Comparison of ENCODE assay signal across 14 cellular contexts in the genomic region with DNA sequence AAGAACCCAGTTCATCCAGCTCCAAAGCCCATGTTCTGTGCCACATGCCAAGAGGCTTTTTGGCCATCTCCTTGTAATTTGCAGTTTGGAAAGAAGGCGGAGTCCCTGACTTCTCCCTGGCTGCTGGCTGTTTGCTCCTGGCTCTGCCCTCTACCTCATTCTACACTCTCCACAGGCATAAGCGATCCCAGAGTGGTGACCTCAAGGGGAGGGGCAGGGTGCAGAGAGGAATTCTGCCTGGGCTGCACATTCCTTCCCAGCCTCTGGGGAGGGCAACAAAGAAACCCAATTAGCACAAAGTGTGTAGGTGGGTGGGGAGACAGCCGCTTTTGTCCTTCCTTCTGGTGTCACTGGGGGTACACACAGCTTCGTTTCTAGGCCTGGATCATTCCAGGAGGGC.
DNase-seq lines count a peak whose midpoint lies in the region; ATAC-seq and FAIRE-seq lines count a peak whose summit lies in the region.
"Had no signal": no experiment of that assay in that cellular context is flagged by ENCODE, and none has a peak within 500 bp of the region (broad histone marks: within the 10 kb centered on the region; RNA-seq: fewer than 3 reads in every experiment).

No MANE protein-coding gene starts in this region.

- H3K9me3 ChIP-seq in GM23248 (ENCODE audit: low read depth) (no peaks in the 10 kb centered on the region), SJSA1 (replicated peaks) (no peaks in the 10 kb centered on the region), trophoblast cell (ENCODE audit: insufficient read depth, low read depth, low read length) (no peaks in the 10 kb centered on the region), small intestine (ENCODE audit: control insufficient read depth, low read depth) (no peaks in the 10 kb centered on the region)
- H3K9me3 ChIP-seq in CD4-positive, alpha-beta memory T cell (ENCODE audit: control insufficient read depth in 1 of 2, low read length in 2 of 2), result no peaks in the 10 kb centered on the region

- H3K23ac ChIP-seq in trophoblast cell (ENCODE audit: low read length), result no peak overlapping the region

- no peak overlapping the region for H3K4ac ChIP-seq in trophoblast cell (ENCODE audit: low read depth, low read length)

- H3K36me3 ChIP-seq in GM23248 (ENCODE audit: low read depth) (no peaks in the 10 kb centered on the region), SJSA1 (no peaks in the 10 kb centered on the region), trophoblast cell (ENCODE audit: control insufficient read depth in 1 of 2, insufficient read depth in 2 of 2, low read length in 2 of 2) (no peaks in the 10 kb centered on the region), small intestine (ENCODE audit: control insufficient read depth in 2 of 2, insufficient read depth in 2 of 2, low read length in 2 of 2) (no peaks in the 10 kb centered on the region)
- H3K36me3 ChIP-seq in CD4-positive, alpha-beta memory T cell (ENCODE audit: insufficient read depth, low read length), result no peaks in the 10 kb centered on the region

- H3K27me3 Mint-ChIP-seq in CD4-positive, alpha-beta memory T cell, result no peaks in the 10 kb centered on the region
- H3K27me3 Mint-ChIP-seq: activated CD4-positive, alpha-beta memory T cell treated with anti-CD3 and anti-CD28 coated beads, Interleukin-2, amount 10 ng/mL, durations not matched to agents 7 days and 5 days; activated naive CD8-positive, alpha-beta T cell treated with anti-CD3 and anti-CD28 coated beads for 36 hours had no signal

- H3K9me3 Mint-ChIP-seq in CD4-positive, alpha-beta memory T cell, result no peaks in the 10 kb centered on the region
- H3K9me3 Mint-ChIP-seq: activated CD4-positive, alpha-beta memory T cell treated with anti-CD3 and anti-CD28 coated beads, Interleukin-2, amount 10 ng/mL, durations not matched to agents 7 days and 5 days; activated naive CD8-positive, alpha-beta T cell treated with anti-CD3 and anti-CD28 coated beads for 36 hours had no signal

- H3K4me1 Mint-ChIP-seq in CD4-positive, alpha-beta memory T cell, result peaks cover 0 to 13% (median 11%) of the 10 kb centered on the region in 4 donors

- no peak overlapping the region for H3K4me3 Mint-ChIP-seq in CD4-positive, alpha-beta memory T cell
- H3K4me3 Mint-ChIP-seq: activated CD4-positive, alpha-beta memory T cell treated with anti-CD3 and anti-CD28 coated beads, Interleukin-2, amount 10 ng/mL, durations not matched to agents 7 days and 5 days; activated naive CD8-positive, alpha-beta T cell treated with anti-CD3 and anti-CD28 coated beads for 36 hours had no signal

- H3K4me1 ChIP-seq in GM23248 (ENCODE audit: insufficient read depth) (peaks cover 9% of the 10 kb centered on the region; the same call in 1 of the 2 replicates), SJSA1 (replicated peaks) (peaks cover 14% of the 10 kb centered on the region), trophoblast cell (ENCODE audit: control insufficient read depth in 1 of 2, insufficient read depth in 2 of 2, low read length in 2 of 2) (peaks cover 5 to 9% of the 10 kb centered on the region in 2 experiments), small intestine (ENCODE audit: control insufficient read depth in 2 of 2, insufficient read depth in 1 of 2, low read depth in 1 of 2, low read length in 1 of 2) (no peaks in the 10 kb centered on the region)
- peaks cover 7% of the 10 kb centered on the region for H3K4me1 ChIP-seq in CD4-positive, alpha-beta memory T cell (ENCODE audit: insufficient read depth, low read length)

- CTCF ChIA-PET in CD4-positive, alpha-beta memory T cell (lab: Charles Lee; ENCODE audit: partially characterized antibody), result no interaction called here

- H4K20me1 ChIP-seq in GM23248 (ENCODE audit: insufficient read depth), result no peaks in the 10 kb centered on the region

- peak overlapping the region; percentile 28 for H3K4me2 ChIP-seq in GM23248 (ENCODE audit: unreplicated experiment)
- peak overlapping the region; percentile 6 for H3K4me2 ChIP-seq in trophoblast cell (ENCODE audit: low read length)

- no peak for FAIRE-seq in small intestine (lab: Jason Lieb, UNC)
- FAIRE-seq: islet of Langerhans had no signal

- POLR2A ChIA-PET in CD4-positive, alpha-beta memory T cell (lab: Charles Lee; ENCODE audit: partially characterized antibody), result no interaction called here

- H2AFZ ChIP-seq in GM23248 (no peak overlapping the region), trophoblast cell (ENCODE audit: insufficient read depth, low read length, poor library complexity) (peak overlapping the region; percentile 43)

- in situ Hi-C loops in GM23248 (cut with MboI), result no loop called here

- H3F3A ChIP-seq in GM23248 (ENCODE audit: insufficient read depth), result no peaks in the 10 kb centered on the region

- no peak overlapping the region for H2AK5ac ChIP-seq in trophoblast cell (ENCODE audit: low read length)

- 33 to 35% methylated on average over 4 of the region's 4 CpGs for WGBS in GM23248 (ENCODE audit: low coverage in 1 of 2, low lambda C conversion rate in 2 of 2, missing lambda C conversion rate in 2 of 2), 2 experiments
- no CpG with 5 or more reads among the region's 4 CpGs for WGBS in trophoblast cell (ENCODE audit: extremely low coverage, insufficient coverage, insufficient read length)
- WGBS in small intestine, 3 donors, result 70 to 81% (median 76%) methylated on average over 4 of the region's 4 CpGs

- no peaks in the 10 kb centered on the region for H3K9me2 ChIP-seq in GM23248 (ENCODE audit: insufficient read depth)

- DNase-seq in GM23248 (peak; percentile 44), SJSA1 (ENCODE audit: low read depth in 1 of 2, low spot score in 2 of 2) (peak; percentile 74 to 76), iPS DF 4.7 (ENCODE audit: extremely low read depth, low spot score) (peak; percentile 82), trophoblast cell (no peak), small intestine (no peak), NOMO-1 treated with dmso at 0.1 percent for 144 hours (lab: John Stamatoyannopoulos, UW; ENCODE audit: unreplicated experiment) (no peak)
- DNase-seq in CD4-positive, alpha-beta memory T cell, result no peak
- DNase-seq: activated CD4-positive, alpha-beta memory T cell treated with anti-CD3 and anti-CD28 coated beads, Interleukin-2, amount 10 ng/mL, durations not matched to agents 7 days and 5 days; activated naive CD8-positive, alpha-beta T cell treated with anti-CD3 and anti-CD28 coated beads for 36 hours; COR-L47; NCI-H748 treated with DMSO at 0.1 percent for 48 hours had no signal

- no peak overlapping the region for H4K91ac ChIP-seq in trophoblast cell (ENCODE audit: low read depth, low read length)

- no peak for ATAC-seq in GM21515 (IDR thresholded peaks at IDR 0.05; ENCODE audit: unreplicated experiment)

- H3K79me2 ChIP-seq in GM23248 (ENCODE audit: insufficient read depth) (no peaks in the 10 kb centered on the region), trophoblast cell (ENCODE audit: control insufficient read depth, insufficient read depth, low read length, poor library complexity) (no peaks in the 10 kb centered on the region)

- H3K18ac ChIP-seq in trophoblast cell (ENCODE audit: low read length), result no peak overlapping the region

- H3K9ac ChIP-seq in GM23248 (no peak overlapping the region), trophoblast cell (ENCODE audit: low read length) (no peak overlapping the region)

- no peak overlapping the region for H4K12ac ChIP-seq in trophoblast cell (ENCODE audit: low read depth, low read length)

- H3K14ac ChIP-seq in trophoblast cell (ENCODE audit: low read length), result no peak overlapping the region

- no peak overlapping the region for H2BK12ac ChIP-seq in trophoblast cell (ENCODE audit: low read length)

- H3K4me3 ChIP-seq in GM23248 (no peak overlapping the region), SJSA1 (no peak overlapping the region), trophoblast cell (ENCODE audit: low read depth, low read length) (no peak overlapping the region), small intestine (ENCODE audit: low read depth in 1 of 2, low read length in 2 of 2) (no peak overlapping the region)
- no peak overlapping the region for H3K4me3 ChIP-seq in CD4-positive, alpha-beta memory T cell (ENCODE audit: low read length in 2 of 2)
- H3K4me3 ChIP-seq: GM12878 had no signal

- H3K27me3 ChIP-seq in GM23248 (replicated peaks; ENCODE audit: insufficient read depth) (no peaks in the 10 kb centered on the region), SJSA1 (replicated peaks) (no peaks in the 10 kb centered on the region), trophoblast cell (ENCODE audit: insufficient read depth, low read length) (no peaks in the 10 kb centered on the region), small intestine (ENCODE audit: control insufficient read depth in 2 of 2, insufficient read depth in 2 of 2, low read length in 2 of 2) (no peaks in the 10 kb centered on the region)
- no peaks in the 10 kb centered on the region for H3K27me3 ChIP-seq in CD4-positive, alpha-beta memory T cell (ENCODE audit: insufficient read depth, low read length)

- no peaks in the 10 kb centered on the region for H3K79me1 ChIP-seq in trophoblast cell (ENCODE audit: low read length)

- no peak overlapping the region for H4K8ac ChIP-seq in trophoblast cell (ENCODE audit: low read depth, low read length)

- no peak overlapping the region for H2BK120ac ChIP-seq in trophoblast cell (ENCODE audit: insufficient read depth, low read length, poor library complexity)

- H3K36me3 Mint-ChIP-seq in CD4-positive, alpha-beta memory T cell, result no peaks in the 10 kb centered on the region
- H3K36me3 Mint-ChIP-seq: activated naive CD8-positive, alpha-beta T cell treated with anti-CD3 and anti-CD28 coated beads for 36 hours had no signal

- H2BK5ac ChIP-seq in trophoblast cell (ENCODE audit: low read depth, low read length, poor library complexity), result no peak overlapping the region

- intact Hi-C loops in CD4-positive, alpha-beta memory T cell (cut with micrococcal nuclease), result no loop called here

- no peak overlapping the region for H3K27ac Mint-ChIP-seq in CD4-positive, alpha-beta memory T cell
- H3K27ac Mint-ChIP-seq: activated CD4-positive, alpha-beta memory T cell treated with anti-CD3 and anti-CD28 coated beads, Interleukin-2, amount 10 ng/mL, durations not matched to agents 7 days and 5 days; activated naive CD8-positive, alpha-beta T cell treated with anti-CD3 and anti-CD28 coated beads for 36 hours had no signal

- H3K27ac ChIP-seq in GM23248 (no peak overlapping the region), SJSA1 (no peak overlapping the region; the same call in 1 of the 2 replicates), trophoblast cell (ENCODE audit: low read depth, low read length) (no peak overlapping the region), small intestine (ENCODE audit: low read depth in 1 of 2, low read length in 1 of 2) (no peak overlapping the region)
- no peak overlapping the region for H3K27ac ChIP-seq in CD4-positive, alpha-beta memory T cell (ENCODE audit: low read depth, low read length)

Comparison
In these comparisons a context has a peak if more than half of its experiments do, and no peak if none do; other contexts are left out.
1. DNase-seq: peak in GM23248 (single experiment), SJSA1 (2 of 2) and iPS DF 4.7 (single experiment); none in trophoblast cell (0 of 2), small intestine (single experiment), NOMO-1 treated with dmso at 0.1 percent for 144 hours (single experiment) and CD4-positive, alpha-beta memory T cell (0 of 5).